In the genomic region with DNA sequence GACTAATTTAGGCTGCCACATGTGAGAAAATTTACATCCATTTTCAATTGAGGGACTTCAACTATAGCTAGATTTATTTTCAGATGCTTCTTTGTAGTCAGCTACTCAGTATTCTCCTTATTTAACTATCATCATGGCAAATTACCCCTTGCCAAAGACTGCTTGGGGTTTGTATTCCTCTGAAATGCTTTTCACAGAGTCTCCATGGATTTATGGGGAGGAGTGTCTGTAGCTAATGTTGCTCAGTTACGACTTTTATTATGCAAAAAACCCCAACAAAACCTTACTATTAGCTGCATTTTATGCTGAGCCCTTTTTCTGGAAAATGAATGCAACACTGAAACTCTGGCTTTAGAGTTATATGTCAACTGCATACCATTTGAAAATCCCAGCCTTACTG, we compare ENCODE assay signal across 27 cellular contexts.
A peak's percentile ranks its signal among the peaks of the same experiment; 100 is the strongest.
DNase-seq lines count a peak whose midpoint lies in the region; ATAC-seq and TF ChIP-seq lines count a peak whose summit lies in the region.
"Had no signal": no experiment of that assay in that cellular context is flagged by ENCODE, and none has a peak within 500 bp of the region (broad histone marks: within the 10 kb centered on the region; RNA-seq: fewer than 3 reads in every experiment).

No MANE protein-coding gene starts in this region.

- CTCF ChIA-PET in A673 (lab: Charles Lee) = no interaction called here

- peaks cover 11% of the 10 kb centered on the region for H3K4me1 ChIP-seq in A673 (ENCODE audit: insufficient read depth, low read length, poor library complexity, severe bottlenecking)
- H3K4me1 ChIP-seq: body of pancreas, left lung, sigmoid colon had no signal

- no peak overlapping the region for H3K4me3 ChIP-seq in A673 (ENCODE audit: low read depth, low read length, poor library complexity, severe bottlenecking)
- H3K4me3 ChIP-seq: body of pancreas, left lung, PC-9, sigmoid colon, stomach had no signal

- H3K27me3 ChIP-seq in A673 (replicated peaks; ENCODE audit: insufficient read depth, low read depth, low read length, poor library complexity) = no peaks in the 10 kb centered on the region
- H3K27me3 ChIP-seq: body of pancreas, left lung, neutrophil, sigmoid colon had no signal

- TF ChIP-seq CTCF in A673 (conservative IDR thresholded peaks at IDR 0.05; ENCODE audit: low read depth, low read length) = no peak

- POLR2A ChIA-PET in A673 (lab: Charles Lee; ENCODE audit: low non-redundant PET) = no interaction called here

- H3K27ac ChIP-seq in A673 (ENCODE audit: low read depth, low read length, poor library complexity, severe bottlenecking) (no peak overlapping the region), angular gyrus (ENCODE audit: low read depth, low read length) (peak overlapping the region; percentile 66)
- H3K27ac ChIP-seq: body of pancreas, left lung, neutrophil, PC-9, stomach had no signal

- H3K9me3 ChIP-seq in A673 (ENCODE audit: low read depth, low read length, poor library complexity, severe bottlenecking) = no peaks in the 10 kb centered on the region
- H3K9me3 ChIP-seq: body of pancreas, left lung, neutrophil, sigmoid colon, stomach had no signal

- no peaks in the 10 kb centered on the region for H3K36me3 ChIP-seq in A673 (ENCODE audit: insufficient read depth, low read length, poor library complexity, severe bottlenecking)
- H3K36me3 ChIP-seq: left lung, neutrophil, sigmoid colon, stomach had no signal

- BruUV-seq in A673 (replicated peaks; lab: Mats Ljungman, UMichigan) = no TSS peak

- peak; percentile 33 for DNase-seq in A673 (ENCODE audit: low spot score)
- DNase-seq in globus pallidus (ENCODE audit: low spot score) = peak; percentile 58
- DNase-seq in putamen (ENCODE audit: low spot score) = peak; percentile 53
- no peak for DNase-seq in NCI-H1092 treated with DMSO at 0.1 percent for 48 hours (lab: John Stamatoyannopoulos, UW)
- DNase-seq in MV-4-11 (lab: John Stamatoyannopoulos, UW) = no peak
- DNase-seq: 8988T; activated CD4-positive, alpha-beta T cell treated with anti-CD3 and anti-CD28 coated beads, Interleukin-2, amount 50 U/mL, for 48 hours; activated CD4-positive, CD25-positive, alpha-beta regulatory T cell treated with anti-CD3 and anti-CD28 coated beads, Interleukin-2, amount 50 U/mL, for 72 hours; activated naive CD4-positive, alpha-beta T cell; body of pancreas; GDM1; H9; Kasumi-1; left lung; mesenchymal stem cell; NCI-H1436 treated with DMSO at 0.1 percent for 48 hours; NCI-H2107; NCI-H345; PC-9; sigmoid colon; stimulated activated CD4-positive, alpha-beta T cell treated with anti-CD3 and anti-CD28 coated beads, Interleukin-12 subunit alpha, Interleukin-12 subunit beta, amount 100 ng/mL, for 4 hours; stimulated activated CD4-positive, alpha-beta T cell treated with anti-CD3 and anti-CD28 coated beads, Interleukin-2, amount 100 ng/mL, for 48 hours; stomach had no signal

- intact Hi-C loops in A673 (cut with micrococcal nuclease; ENCODE audit: unreplicated experiment) = no loop called here

- ATAC-seq in HG02840 (IDR thresholded peaks at IDR 0.05; ENCODE audit: low FRiP score, unreplicated experiment) (no peak), SK-N-SH treated with all-trans-retinoic acid at 6 μM for 48 hours (no peak)
- ATAC-seq: body of pancreas, left lung had no signal

TF ChIP-seq in SK-N-SH treated with all-trans-retinoic acid at 6 μM for 48 hours, 23 proteins besides CTCF, POLR2A, EP300 and RAD21:
- TF ChIP-seq ZNF70 (CRISPR knock-in tag; IDR thresholded peaks at IDR 0.05) (no peak), ESRRG (CRISPR knock-in tag; IDR thresholded peaks at IDR 0.05) (no peak), TCF4 (CRISPR knock-in tag; IDR thresholded peaks at IDR 0.05; ENCODE audit: borderline replicate concordance) (no peak), TOX (CRISPR knock-in tag; IDR thresholded peaks at IDR 0.05; ENCODE audit: borderline replicate concordance) (no peak), ZNF565 (CRISPR knock-in tag; conservative IDR thresholded peaks at IDR 0.05; ENCODE audit: low read depth) (no peak), BACH2 (CRISPR knock-in tag; IDR thresholded peaks at IDR 0.05; ENCODE audit: borderline replicate concordance) (no peak), ZC3H10 (CRISPR knock-in tag; IDR thresholded peaks at IDR 0.05) (no peak), ZFP3 (CRISPR knock-in tag; IDR thresholded peaks at IDR 0.05) (no peak), ZFP30 (CRISPR knock-in tag; IDR thresholded peaks at IDR 0.05) (no peak), ZNF8 (CRISPR knock-in tag; IDR thresholded peaks at IDR 0.05) (no peak), POU6F1 (CRISPR knock-in tag; IDR thresholded peaks at IDR 0.05; ENCODE audit: borderline replicate concordance, low read depth) (no peak), CSDC2 (CRISPR knock-in tag; IDR thresholded peaks at IDR 0.05) (no peak), CSRNP3 (CRISPR knock-in tag; IDR thresholded peaks at IDR 0.05) (no peak)
- TF ChIP-seq, protein P1, sequence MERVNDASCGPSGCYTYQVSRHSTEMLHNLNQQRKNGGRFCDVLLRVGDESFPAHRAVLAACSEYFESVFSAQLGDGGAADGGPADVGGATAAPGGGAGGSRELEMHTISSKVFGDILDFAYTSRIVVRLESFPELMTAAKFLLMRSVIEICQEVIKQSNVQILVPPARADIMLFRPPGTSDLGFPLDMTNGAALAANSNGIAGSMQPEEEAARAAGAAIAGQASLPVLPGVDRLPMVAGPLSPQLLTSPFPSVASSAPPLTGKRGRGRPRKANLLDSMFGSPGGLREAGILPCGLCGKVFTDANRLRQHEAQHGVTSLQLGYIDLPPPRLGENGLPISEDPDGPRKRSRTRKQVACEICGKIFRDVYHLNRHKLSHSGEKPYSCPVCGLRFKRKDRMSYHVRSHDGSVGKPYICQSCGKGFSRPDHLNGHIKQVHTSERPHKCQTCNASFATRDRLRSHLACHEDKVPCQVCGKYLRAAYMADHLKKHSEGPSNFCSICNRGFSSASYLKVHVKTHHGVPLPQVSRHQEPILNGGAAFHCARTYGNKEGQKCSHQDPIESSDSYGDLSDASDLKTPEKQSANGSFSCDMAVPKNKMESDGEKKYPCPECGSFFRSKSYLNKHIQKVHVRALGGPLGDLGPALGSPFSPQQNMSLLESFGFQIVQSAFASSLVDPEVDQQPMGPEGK (CRISPR knock-in tag; IDR thresholded peaks at IDR 0.05; ENCODE audit: borderline replicate concordance) = no peak
TF ChIP-seq in SK-N-SH treated with all-trans-retinoic acid at 6 μM for 48 hours: peak in this region for 0.

Comparison
In these comparisons a context has a peak if more than half of its experiments do, and no peak if none do; other contexts are left out.
1. DNase-seq: peak in A673 (single experiment), globus pallidus (single experiment) and putamen (single experiment); none in NCI-H1092 treated with DMSO at 0.1 percent for 48 hours (single experiment) and MV-4-11 (single experiment).